14 cellular contexts compared by ENCODE assay signal in genomic region chr2:20626698-20627471, GRCh38. TPM values are rescaled to one million over a fixed set of nuclear protein-coding genes. Genes with fewer than 3 reads are reported as not detected.
DNase-seq lines count a peak whose midpoint lies in the region; ATAC-seq, FAIRE-seq and TF ChIP-seq lines count a peak whose summit lies in the region.
"Had no signal": no experiment of that assay in that cellular context is flagged by ENCODE, and none has a peak within 500 bp of the region (broad histone marks: within the 10 kb centered on the region; RNA-seq: fewer than 3 reads in every experiment).

No MANE protein-coding gene starts in this region.

- H3K4me3 ChIP-seq in NB4 (ENCODE audit: low read depth, low read length), result no peak overlapping the region
- H3K4me3 ChIP-seq in epithelial cell of proximal tubule (ENCODE audit: low read depth, low read length), result no peak overlapping the region
- H3K4me3 ChIP-seq in HepG2 (replicated peaks in 1 of 3; ENCODE audit: insufficient read depth in 1 of 3, low read depth in 2 of 3, low read length in 3 of 3), result no peak overlapping the region
- no peak overlapping the region for H3K4me3 ChIP-seq in gastrocnemius medialis

- no peaks in the 10 kb centered on the region for H3K79me2 ChIP-seq in HepG2 (ENCODE audit: insufficient read depth, low read length)

- H4K20me1 ChIP-seq in HepG2 (ENCODE audit: insufficient read depth, low read length), result no peaks in the 10 kb centered on the region

- no peak for FAIRE-seq in HepG2 (lab: Jason Lieb, UNC)

- in situ Hi-C loops in HepG2 (cut with HindIII; ENCODE audit: extremely low pct_ligation_motif_present, low pct_unique_long_range_greater_than_20kb), result no loop called here
- in situ Hi-C loops in gastrocnemius medialis (cut with MboI; ENCODE audit: low sequenced_read_pairs in 4 of 4), result loop anchor here in 1 of 4 donors (25.0 kb wide), 1 partner anchor 565 kb away; the partner anchor contains the start of gene LAPTM4A

- WGBS in HepG2 (ENCODE audit: low lambda C conversion rate), result 96% methylated on average over 18 of the region's 18 CpGs

- TF ChIP-seq CTCF in NB4 (IDR thresholded peaks at IDR 0.05; ENCODE audit: low read depth, low read length) (no peak), epithelial cell of proximal tubule (conservative IDR thresholded peaks at IDR 0.05; ENCODE audit: low read depth, low read length) (no peak), HepG2 (CRISPR knock-in tag; IDR thresholded peaks at IDR 0.05) (no peak), gastrocnemius medialis (IDR thresholded peaks at IDR 0.05 in 4 of 5, conservative IDR thresholded peaks at IDR 0.05 in 1 of 5) (no peak)

- BruUV-seq in HepG2 (replicated peaks; lab: Mats Ljungman, UMichigan), result no TSS peak

- TF ChIP-seq EP300 in HepG2 (IDR thresholded peaks at IDR 0.05; ENCODE audit: low read depth in 2 of 2, low read length in 2 of 2) (no peak), HepG2 (CRISPR knock-in tag; IDR thresholded peaks at IDR 0.05; ENCODE audit: borderline replicate concordance) (no peak)

- TF ChIP-seq POLR2A in NB4 (IDR thresholded peaks at IDR 0.05; ENCODE audit: extremely low read depth, insufficient read length) (no peak), HepG2 (IDR thresholded peaks at IDR 0.05; ENCODE audit: insufficient read depth in 1 of 2, low read depth in 2 of 2, low read length in 2 of 2) (no peak), gastrocnemius medialis (IDR thresholded peaks at IDR 0.05) (no peak)

- no peaks in the 10 kb centered on the region for H3K9me3 ChIP-seq in HepG2 (ENCODE audit: low read length)
- H3K9me3 ChIP-seq in gastrocnemius medialis, result no peaks in the 10 kb centered on the region
- H3K9me3 ChIP-seq: neutrophil had no signal

- H2AFZ ChIP-seq in HepG2 (ENCODE audit: low read length), result no peak overlapping the region

- no peak for ATAC-seq in HepG2
- ATAC-seq in gastrocnemius medialis, result no peak
- no peak for ATAC-seq in HG02970 (IDR thresholded peaks at IDR 0.05; ENCODE audit: low FRiP score, unreplicated experiment)
- ATAC-seq: T-cell had no signal

- peak; percentile 29 for DNase-seq in NB4 (ENCODE audit: low read depth)
- peak; percentile 78 for DNase-seq in epithelial cell of proximal tubule (ENCODE audit: low read depth)
- no peak for DNase-seq in HepG2 (ENCODE audit: low spot score)
- DNase-seq in gastrocnemius medialis, result peak in 1 of 2 donors; percentile 11
- DNase-seq in T-helper 1 cell, result no peak
- no peak for DNase-seq in NCI-H1105 (lab: John Stamatoyannopoulos, UW)
- DNase-seq in DMS79 treated with DMSO at 0.1 percent for 48 hours (lab: John Stamatoyannopoulos, UW), result no peak
- DNase-seq: activated T-cell treated with anti-CD3 and anti-CD28 coated beads, Interleukin-2, amount 50 U/mL, for 24 hours; DMS79; MV-4-11; NCI-H446; T-cell had no signal

- POLR2A ChIA-PET in HepG2 (lab: Yijun Ruan, JAX), result interaction anchor here (1.5 to 2.0 kb wide), 2 partner anchors 10 to 180 kb away, joined by 3 to 9 read pairs; partner anchors contain the start of gene RHOB

- H3K4me2 ChIP-seq in HepG2 (ENCODE audit: low read depth, low read length), result no peak overlapping the region

- CTCF ChIA-PET in HepG2 (lab: Yijun Ruan, JAX; ENCODE audit: low intra/inter-chr PET ratio, low total read pairs), result no interaction called here

- intact Hi-C loops in HepG2 (cut with micrococcal nuclease; ENCODE audit: unreplicated experiment), result no loop called here
- intact Hi-C loops in gastrocnemius medialis (cut with DNase I; ENCODE audit: low total_unique reads), result no loop called here

- H3K9ac ChIP-seq in HepG2 (ENCODE audit: insufficient read depth, low read depth, low read length), result no peak overlapping the region

- H3K27ac ChIP-seq in HepG2 (ENCODE audit: extremely low read length, insufficient read depth, low read length) (no peak overlapping the region), gastrocnemius medialis (peak overlapping the region; percentile 68 to 93 (median 82))
- H3K27ac ChIP-seq: neutrophil had no signal

- H3K36me3 ChIP-seq in HepG2 (replicated peaks in 1 of 2; ENCODE audit: control insufficient read depth in 1 of 2, insufficient read depth in 2 of 2, low read length in 2 of 2) (peaks cover 9 to 11% of the 10 kb centered on the region in 2 experiments; a peak in 4 of 5 replicates), gastrocnemius medialis (peaks cover 0 to 9% of the 10 kb centered on the region in 2 donors)

- TF ChIP-seq RAD21 in HepG2 (CRISPR knock-in tag; IDR thresholded peaks at IDR 0.05), result no peak

- H3K27me3 ChIP-seq in HepG2 (ENCODE audit: control insufficient read depth in 1 of 2, insufficient read depth in 2 of 2, low read length in 2 of 2) (no peaks in the 10 kb centered on the region), gastrocnemius medialis (no peaks in the 10 kb centered on the region)
- H3K27me3 ChIP-seq: neutrophil had no signal

- H3K4me1 ChIP-seq in HepG2 (ENCODE audit: insufficient read depth, low read length), result peaks cover 29% of the 10 kb centered on the region
- peaks cover 39 to 47% of the 10 kb centered on the region in 2 donors for H3K4me1 ChIP-seq in gastrocnemius medialis

TF ChIP-seq in HepG2, 621 proteins besides CTCF, POLR2A, EP300 and RAD21 (continues in another document):
- TF ChIP-seq AGO2 (optimal IDR thresholded peaks at IDR 0.05; ENCODE audit: low read depth, low read length), result peak; percentile 50
- TF ChIP-seq ZNF710 (CRISPR knock-in tag; IDR thresholded peaks at IDR 0.05; ENCODE audit: borderline replicate concordance), result no peak

RNA-seq across cellular contexts. Expression of gene HS1BP3, which starts 24.0 kb away (rescaled TPM):
- 11.6 and 14.4 TPM in 2 replicates for total RNA-seq in epithelial cell of proximal tubule
- total RNA-seq in HepG2 (2016; rRNA removed; fragmentation: Illumina TruSeq; extraction: Trizol), result 22.0 and 22.8 TPM in 2 replicates
- 4.7 and 4.9 TPM in 2 replicates for total RNA-seq in HepG2 (2016; cell fraction: cytosol; rRNA removed; fragmentation: Illumina TruSeq; extraction: Trizol; ENCODE audit: low read depth)
- total RNA-seq in HepG2 (2016; cell fraction: insoluble cytoplasmic fraction; rRNA removed; fragmentation: Illumina TruSeq; extraction: Trizol), result 18.5 and 23.5 TPM in 2 replicates
- 12.9 and 13.2 TPM in 2 replicates for total RNA-seq in HepG2 (2016; cell fraction: membrane; rRNA removed; fragmentation: Illumina TruSeq; extraction: Trizol)
- total RNA-seq in HepG2 (2016; cell fraction: nucleus; rRNA removed; fragmentation: Illumina TruSeq; extraction: Trizol), result 16.8 and 19.0 TPM in 2 replicates
- 15.2 and 17.3 TPM in 2 replicates for polyA plus RNA-seq in HepG2 (2011; rRNA removed)
- polyA plus RNA-seq in HepG2 (2011; cell fraction: cytosol; rRNA removed), result 9.2 and 11.9 TPM in 2 replicates
- 20.1 and 23.4 TPM in 2 replicates for polyA plus RNA-seq in HepG2 (2011; cell fraction: nucleus; rRNA removed)
- 13.4 and 14.5 TPM in 2 replicates for polyA plus RNA-seq in HepG2 (2012)
- polyA plus RNA-seq in HepG2 (2016; cell fraction: cytosol; fragmentation: Illumina TruSeq; extraction: Trizol; ENCODE audit: low read depth), result 5.3 and 5.4 TPM in 2 replicates
- polyA plus RNA-seq in HepG2 (2016; cell fraction: insoluble cytoplasmic fraction; fragmentation: Illumina TruSeq; extraction: Trizol; ENCODE audit: low read depth), result 19.1 and 22.3 TPM in 2 replicates
- 8.7 and 10.7 TPM in 2 replicates for polyA plus RNA-seq in HepG2 (2016; cell fraction: membrane; fragmentation: Illumina TruSeq; extraction: Trizol; ENCODE audit: low read depth)
- polyA plus RNA-seq in HepG2 (2016; cell fraction: nucleus; fragmentation: Illumina TruSeq; extraction: Trizol; ENCODE audit: insufficient read depth, low read depth), result 19.4 and 22.9 TPM in 2 replicates
- 14.3 and 29.5 TPM in 2 replicates for polyA minus RNA-seq in HepG2 (2011; rRNA and poly(A)+ RNA removed; ENCODE audit: low replicate concordance)
- 11.9 and 13.8 TPM in 2 replicates for polyA minus RNA-seq in HepG2 (2011; cell fraction: cytosol; rRNA and poly(A)+ RNA removed)
- polyA minus RNA-seq in HepG2 (2011; cell fraction: nucleus; rRNA and poly(A)+ RNA removed), result 28.6 and 28.8 TPM in 2 replicates
- total RNA-seq in gastrocnemius medialis, result 10 to 100 TPM; 16.6 to 26.9 (median 19.4) TPM

RNA-seq across cellular contexts. Expression of gene GDF7, which starts 40.1 kb away (rescaled TPM):
- total RNA-seq in epithelial cell of proximal tubule (not detected in 2 replicates), HepG2 (2016; rRNA removed; fragmentation: Illumina TruSeq; extraction: Trizol) (10.2 and 15.0 TPM in 2 replicates), gastrocnemius medialis (under 1 TPM in 3 of 4 donors, not detected in 1; 0.02 to 0.10 (median 0.07) TPM)
- 1.6 and 1.8 TPM in 2 replicates for total RNA-seq in HepG2 (2016; cell fraction: cytosol; rRNA removed; fragmentation: Illumina TruSeq; extraction: Trizol; ENCODE audit: low read depth)
- total RNA-seq in HepG2 (2016; cell fraction: insoluble cytoplasmic fraction; rRNA removed; fragmentation: Illumina TruSeq; extraction: Trizol), result 9.2 and 15.1 TPM in 2 replicates
- 5.3 and 5.6 TPM in 2 replicates for total RNA-seq in HepG2 (2016; cell fraction: membrane; rRNA removed; fragmentation: Illumina TruSeq; extraction: Trizol)
- total RNA-seq in HepG2 (2016; cell fraction: nucleus; rRNA removed; fragmentation: Illumina TruSeq; extraction: Trizol), result 16.7 and 18.1 TPM in 2 replicates
- 1.6 and 3.0 TPM in 2 replicates for polyA plus RNA-seq in HepG2 (2011; rRNA removed)
- polyA plus RNA-seq in HepG2 (2011; cell fraction: cytosol; rRNA removed), result 1.5 and 1.9 TPM in 2 replicates
- 6.3 and 9.6 TPM in 2 replicates for polyA plus RNA-seq in HepG2 (2011; cell fraction: nucleus; rRNA removed)
- 4.5 and 5.8 TPM in 2 replicates for polyA plus RNA-seq in HepG2 (2012)
- 0.75 and 0.80 TPM in 2 replicates for polyA plus RNA-seq in HepG2 (2016; cell fraction: cytosol; fragmentation: Illumina TruSeq; extraction: Trizol; ENCODE audit: low read depth)
- polyA plus RNA-seq in HepG2 (2016; cell fraction: insoluble cytoplasmic fraction; fragmentation: Illumina TruSeq; extraction: Trizol; ENCODE audit: low read depth), result 5.6 and 5.9 TPM in 2 replicates
- polyA plus RNA-seq in HepG2 (2016; cell fraction: membrane; fragmentation: Illumina TruSeq; extraction: Trizol; ENCODE audit: low read depth), result 2.3 and 2.7 TPM in 2 replicates
- polyA plus RNA-seq in HepG2 (2016; cell fraction: nucleus; fragmentation: Illumina TruSeq; extraction: Trizol; ENCODE audit: insufficient read depth, low read depth), result 19.8 and 21.2 TPM in 2 replicates
- polyA minus RNA-seq in HepG2 (2011; rRNA and poly(A)+ RNA removed; ENCODE audit: low replicate concordance), result 5.0 TPM in 1 of 2 replicates, not detected in the other
- 2.5 and 4.1 TPM in 2 replicates for polyA minus RNA-seq in HepG2 (2011; cell fraction: cytosol; rRNA and poly(A)+ RNA removed)
- polyA minus RNA-seq in HepG2 (2011; cell fraction: nucleus; rRNA and poly(A)+ RNA removed), result 2.4 and 4.5 TPM in 2 replicates

Comparison
In these comparisons a context has a peak if more than half of its experiments do, and no peak if none do; other contexts are left out.
1. DNase-seq: peak in NB4 (single experiment) and epithelial cell of proximal tubule (single experiment); none in HepG2 (single experiment), T-helper 1 cell (0 of 5), NCI-H1105 (single experiment) and DMS79 treated with DMSO at 0.1 percent for 48 hours (single experiment).